7 cellular contexts compared by ENCODE assay signal in the genomic region with DNA sequence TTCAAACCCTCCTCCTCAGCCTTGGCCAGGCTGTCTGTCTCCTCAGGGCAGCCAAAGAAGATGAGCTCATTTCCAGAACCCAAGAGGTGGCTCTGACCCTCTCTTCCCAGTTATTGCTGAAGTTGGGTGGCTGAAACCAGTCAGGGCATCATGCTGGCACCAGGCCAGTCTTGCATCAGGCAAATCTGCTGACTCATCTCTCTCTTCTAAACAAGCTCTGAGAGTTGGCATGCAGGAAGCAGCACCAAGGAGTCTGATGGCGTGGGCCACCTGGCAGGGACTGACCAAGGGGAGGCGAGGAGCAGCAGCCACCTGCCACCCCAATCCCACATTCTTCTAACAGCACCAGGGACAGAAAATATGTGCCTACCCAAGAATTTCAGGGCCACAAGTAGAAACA.
DNase-seq lines count a peak whose midpoint lies in the region; ATAC-seq and TF ChIP-seq lines count a peak whose summit lies in the region.

No MANE protein-coding gene starts in this region.

- H3K4me3 ChIP-seq in body of pancreas: no peak overlapping the region

- DNase-seq in EH (ENCODE audit: low read depth): peak; percentile 6
- DNase-seq in MV-4-11 (lab: John Stamatoyannopoulos, UW): peak; percentile 4
- peak; percentile 50 to 73 (median 67) for DNase-seq in body of pancreas
- DNase-seq in mucosa of gallbladder (ENCODE audit: low spot score): peak; percentile 89
- no peak for DNase-seq in NCI-H187 (lab: John Stamatoyannopoulos, UW)

- intact Hi-C loops in body of pancreas (cut with DNase I): no loop called here

- TF ChIP-seq CTCF in body of pancreas (IDR thresholded peaks at IDR 0.05): no peak

- WGBS in body of pancreas, 2 donors: 54 to 86% methylated on average over 2 of the region's 2 CpGs

- ATAC-seq in body of pancreas: peak; percentile 40
- ATAC-seq in HG02973 (IDR thresholded peaks at IDR 0.05; ENCODE audit: unreplicated experiment): no peak
- ATAC-seq in GM21390 (IDR thresholded peaks at IDR 0.05; ENCODE audit: unreplicated experiment): no peak

- H3K36me3 ChIP-seq in body of pancreas (replicated peaks in 1 of 2; ENCODE audit: insufficient read depth in 1 of 2, low read depth in 2 of 2): no peaks in the 10 kb centered on the region

- H3K9me3 ChIP-seq in body of pancreas: no peaks in the 10 kb centered on the region

- H3K27me3 ChIP-seq in body of pancreas: no peaks in the 10 kb centered on the region

- no peaks in the 10 kb centered on the region for H3K4me1 ChIP-seq in body of pancreas

- no peak overlapping the region for H3K27ac ChIP-seq in body of pancreas

- TF ChIP-seq POLR2A in body of pancreas (IDR thresholded peaks at IDR 0.05): no peak

Comparison
In these comparisons a context has a peak if more than half of its experiments do, and no peak if none do; other contexts are left out.
1. DNase-seq: peak in EH (single experiment), MV-4-11 (single experiment), body of pancreas (4 of 4) and mucosa of gallbladder (single experiment); none in NCI-H187 (0 of 2).